ENCODE assay signal across 21 cellular contexts in genomic region chrX:150834695-150835094, GRCh38.
DNase-seq lines count a peak whose midpoint lies in the region; ATAC-seq, FAIRE-seq and TF ChIP-seq lines count a peak whose summit lies in the region.
"Had no signal": no experiment of that assay in that cellular context is flagged by ENCODE, and none has a peak within 500 bp of the region (broad histone marks: within the 10 kb centered on the region; RNA-seq: fewer than 3 reads in every experiment).

No MANE protein-coding gene starts in this region.

- no peak for DNase-seq in activated naive CD4-positive, alpha-beta T cell treated with anti-CD3 and anti-CD28 coated beads, Interleukin-2, amount 50 U/mL, for 72 hours (ENCODE audit: low spot score in 2 of 2)
- no peak for DNase-seq in kidney
- no peak for DNase-seq in AG20443 (ENCODE audit: low spot score)
- DNase-seq: AML-193; BE2C; CD4-positive, alpha-beta T cell; CD8-positive, alpha-beta memory T cell; DMS153; DMS79; EL; GDM1; GM23248; H7; HCEC 1CT had no signal

- H3K27ac ChIP-seq in HEK293 (ENCODE audit: extremely low read depth, low read depth, low read length): no peak overlapping the region
- H3K27ac ChIP-seq in kidney (ENCODE audit: low read depth in 2 of 2, low read length in 2 of 2): no peak overlapping the region
- H3K27ac ChIP-seq: BLaER1 treated with 17β-estradiol and CSF1 and Interleukin-3, amounts not matched to agents 10 nM and 100 nM; GM23248 had no signal

- POLR2A ChIA-PET in HEK293 (lab: Yijun Ruan, JAX): no interaction called here

- CTCF ChIA-PET in HEK293 (lab: Yijun Ruan, JAX): no interaction called here

- no peaks in the 10 kb centered on the region for H3K9me3 Mint-ChIP-seq in activated naive CD4-positive, alpha-beta T cell treated with anti-CD3 and anti-CD28 coated beads, Interleukin-2, amount 50 U/mL, for 24 hours
- no peaks in the 10 kb centered on the region for H3K9me3 Mint-ChIP-seq in activated naive CD4-positive, alpha-beta T cell treated with anti-CD3 and anti-CD28 coated beads, Interleukin-2, amount 50 U/mL, for 72 hours

- H3K27me3 Mint-ChIP-seq in activated naive CD4-positive, alpha-beta T cell treated with anti-CD3 and anti-CD28 coated beads, Interleukin-2, amount 50 U/mL, for 24 hours: no peaks in the 10 kb centered on the region
- H3K27me3 Mint-ChIP-seq: CD4-positive, alpha-beta T cell; CD8-positive, alpha-beta memory T cell had no signal

- intact Hi-C loops in kidney (cut with DNase I): no loop called here

- H3K36me3 ChIP-seq in HEK293 (ENCODE audit: control insufficient read depth in 2 of 2, insufficient read depth in 1 of 2, low read length in 2 of 2): no peaks in the 10 kb centered on the region
- no peaks in the 10 kb centered on the region for H3K36me3 ChIP-seq in kidney (ENCODE audit: control insufficient read depth in 1 of 2, insufficient read depth in 2 of 2, low read length in 2 of 2)
- H3K36me3 ChIP-seq: BE2C had no signal

- peaks cover 9% of the 10 kb centered on the region for H3K36me3 Mint-ChIP-seq in activated naive CD4-positive, alpha-beta T cell treated with anti-CD3 and anti-CD28 coated beads, Interleukin-2, amount 50 U/mL, for 24 hours
- peaks cover 0 to 5% of the 10 kb centered on the region in 2 donors for H3K36me3 Mint-ChIP-seq in activated naive CD4-positive, alpha-beta T cell treated with anti-CD3 and anti-CD28 coated beads, Interleukin-2, amount 50 U/mL, for 72 hours

- H3K4me3 ChIP-seq in HEK293 (ENCODE audit: low read depth, low read length) (no peak overlapping the region), kidney (ENCODE audit: low read length in 2 of 2) (no peak overlapping the region)
- H3K4me3 ChIP-seq: BLaER1 treated with 17β-estradiol and CSF1 and Interleukin-3, amounts not matched to agents 10 nM and 100 nM; GM12878; GM23248 had no signal

- ATAC-seq in activated naive CD4-positive, alpha-beta T cell treated with anti-CD3 and anti-CD28 coated beads, Interleukin-2, amount 50 U/mL, for 72 hours: no peak
- ATAC-seq in HG02840 (IDR thresholded peaks at IDR 0.05; ENCODE audit: low FRiP score, unreplicated experiment): no peak
- ATAC-seq: GM12878 had no signal

- peak; percentile 39 for FAIRE-seq in kidney (lab: Jason Lieb, UNC)
- FAIRE-seq: GM12878, GM19239, H1 had no signal

- no peak overlapping the region for H3K4me3 Mint-ChIP-seq in activated naive CD4-positive, alpha-beta T cell treated with anti-CD3 and anti-CD28 coated beads, Interleukin-2, amount 50 U/mL, for 24 hours
- H3K4me3 Mint-ChIP-seq: CD4-positive, alpha-beta T cell; CD8-positive, alpha-beta memory T cell had no signal

- no peaks in the 10 kb centered on the region for H3K4me1 ChIP-seq in HEK293 (ENCODE audit: control insufficient read depth, insufficient read depth, low read length)
- H3K4me1 ChIP-seq in kidney (ENCODE audit: control insufficient read depth in 1 of 2, insufficient read depth in 1 of 2, low read depth in 1 of 2, low read length in 2 of 2): no peaks in the 10 kb centered on the region
- H3K4me1 ChIP-seq: BE2C; BLaER1 treated with 17β-estradiol and CSF1 and Interleukin-3, amounts not matched to agents 10 nM and 100 nM had no signal

- peak overlapping the region; percentile 46 for H3K27ac Mint-ChIP-seq in activated naive CD4-positive, alpha-beta T cell treated with anti-CD3 and anti-CD28 coated beads, Interleukin-2, amount 50 U/mL, for 24 hours
- H3K27ac Mint-ChIP-seq in activated naive CD4-positive, alpha-beta T cell treated with anti-CD3 and anti-CD28 coated beads, Interleukin-2, amount 50 U/mL, for 72 hours: no peak overlapping the region
- H3K27ac Mint-ChIP-seq: CD4-positive, alpha-beta T cell; CD8-positive, alpha-beta memory T cell had no signal

- H3K4me1 Mint-ChIP-seq in activated naive CD4-positive, alpha-beta T cell treated with anti-CD3 and anti-CD28 coated beads, Interleukin-2, amount 50 U/mL, for 24 hours: peaks cover 7% of the 10 kb centered on the region

- TF ChIP-seq CTCF in HEK293 (tag by site-specific recombination; IDR thresholded peaks at IDR 0.05): no peak
- TF ChIP-seq CTCF in kidney (IDR thresholded peaks at IDR 0.05; ENCODE audit: borderline replicate concordance, extremely low read depth, insufficient read depth): no peak

- H3K9me3 ChIP-seq in HEK293 (ENCODE audit: control insufficient read depth, insufficient read depth, low read depth, low read length) (no peaks in the 10 kb centered on the region), kidney (ENCODE audit: control insufficient read depth in 1 of 2, low read length in 2 of 2) (no peaks in the 10 kb centered on the region)
- H3K9me3 ChIP-seq: BE2C had no signal

- H3K9ac ChIP-seq in kidney (ENCODE audit: low read length in 2 of 2): no peak overlapping the region
- H3K9ac ChIP-seq: BLaER1 treated with 17β-estradiol and CSF1 and Interleukin-3, amounts not matched to agents 10 nM and 100 nM; GM23248 had no signal

TF ChIP-seq in HEK293, 187 proteins besides CTCF, POLR2A, EP300 and RAD21:
- TF ChIP-seq ZNF148 (tag by site-specific recombination; IDR thresholded peaks at IDR 0.05; ENCODE audit: borderline replicate concordance): no peak
- TF ChIP-seq ZNF146 (tag by site-specific recombination; IDR thresholded peaks at IDR 0.05): peak; percentile 63; the same call in 1 of the 2 replicates
- TF ChIP-seq HOXD13 (CRISPR knock-in tag; IDR thresholded peaks at IDR 0.05; ENCODE audit: borderline replicate concordance): no peak
- no peak for TF ChIP-seq ZNF580 (tag by site-specific recombination; IDR thresholded peaks at IDR 0.05)
